ENCODE assay signal across 13 cellular contexts in the genomic region with DNA sequence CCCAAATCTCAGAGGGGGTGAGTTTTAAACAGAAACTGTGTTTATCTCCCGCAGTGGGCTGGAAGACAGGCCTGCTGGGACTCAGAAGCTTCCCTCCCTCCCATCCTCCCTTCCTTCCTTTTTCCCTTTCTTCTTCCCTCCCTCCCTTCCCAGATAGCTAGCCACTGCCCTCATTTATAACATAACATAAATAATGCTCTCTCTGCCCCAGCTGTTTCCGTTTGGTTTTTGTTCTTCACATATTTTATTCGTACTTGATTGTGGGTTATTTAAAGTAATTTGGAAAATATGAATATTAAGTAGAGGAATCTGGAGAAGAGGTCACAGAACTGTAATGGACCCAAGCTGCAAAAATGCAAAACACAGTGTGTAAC.
A peak's percentile ranks its signal among the peaks of the same experiment; 100 is the strongest.
DNase-seq lines count a peak whose midpoint lies in the region; ATAC-seq and TF ChIP-seq lines count a peak whose summit lies in the region.
"Had no signal": no experiment of that assay in that cellular context is flagged by ENCODE, and none has a peak within 500 bp of the region (broad histone marks: within the 10 kb centered on the region; RNA-seq: fewer than 3 reads in every experiment).

No MANE protein-coding gene starts in this region.

- H3K9me3 Mint-ChIP-seq in mesothelial cell of epicardium (no peaks in the 10 kb centered on the region), endodermal cell (no peaks in the 10 kb centered on the region)
- H3K9me3 Mint-ChIP-seq in effector memory CD8-positive, alpha-beta T cell, result no peaks in the 10 kb centered on the region
- H3K9me3 Mint-ChIP-seq: activated CD4-positive, alpha-beta memory T cell treated with anti-CD3 and anti-CD28 coated beads, Interleukin-2, amount 10 ng/mL, durations not matched to agents 7 days and 5 days; T-helper 1 cell treated with Interleukin-12 subunit alpha and Interleukin-12 subunit beta and Interleukin-4 antibody, amounts not matched to agents 30 μg/mL and 1 μg/mL, for 36 hours had no signal

- H3K4me2 ChIP-seq in Loucy (ENCODE audit: low read depth, low read length, poor library complexity, severe bottlenecking), result peak overlapping the region; percentile 66

- peaks cover 27% of the 10 kb centered on the region for H3K27me3 ChIP-seq in Loucy (ENCODE audit: insufficient read depth, low read length, poor library complexity, severe bottlenecking)
- no peaks in the 10 kb centered on the region for H3K27me3 ChIP-seq in tibial artery
- H3K27me3 ChIP-seq in endodermal cell (ENCODE audit: control insufficient read depth, insufficient read depth, low read length, poor library complexity, severe bottlenecking), result no peaks in the 10 kb centered on the region
- H3K27me3 ChIP-seq: pancreas had no signal

- no peak for ATAC-seq in effector memory CD8-positive, alpha-beta T cell (replicated peaks)

- no peaks in the 10 kb centered on the region for H3K36me3 ChIP-seq in Loucy (ENCODE audit: insufficient read depth, low read length)
- H3K36me3 ChIP-seq in tibial artery, result no peaks in the 10 kb centered on the region
- H3K36me3 ChIP-seq in endodermal cell (ENCODE audit: control insufficient read depth, insufficient read depth, low read length), result peaks cover 14% of the 10 kb centered on the region
- H3K36me3 ChIP-seq: pancreas had no signal

- H3K4me1 Mint-ChIP-seq in mesothelial cell of epicardium, result peaks cover 70% of the 10 kb centered on the region
- H3K4me1 Mint-ChIP-seq in effector memory CD8-positive, alpha-beta T cell (ENCODE audit: low read depth in 2 of 2), result peaks cover 0 to 4% of the 10 kb centered on the region in 2 donors
- H3K4me1 Mint-ChIP-seq in endodermal cell, result peaks cover 22% of the 10 kb centered on the region

- H2AFZ ChIP-seq in Loucy (ENCODE audit: low read length), result no peak overlapping the region

- H4K20me1 ChIP-seq in Loucy (ENCODE audit: insufficient read depth, low read length, poor library complexity, severe bottlenecking), result no peaks in the 10 kb centered on the region

- no peaks in the 10 kb centered on the region for H3F3A ChIP-seq in Loucy (ENCODE audit: low read depth)

- H3K4me1 ChIP-seq in Loucy (ENCODE audit: insufficient read depth, low read length, poor library complexity, severe bottlenecking) (peaks cover 37% of the 10 kb centered on the region), tibial artery (peaks cover 4 to 61% (median 27%) of the 10 kb centered on the region in 4 donors), endodermal cell (ENCODE audit: control insufficient read depth, insufficient read depth, low read length) (no peaks in the 10 kb centered on the region)

- H3K27me3 Mint-ChIP-seq in mesothelial cell of epicardium (ENCODE audit: low read depth) (no peaks in the 10 kb centered on the region), endodermal cell (ENCODE audit: insufficient read depth) (no peaks in the 10 kb centered on the region)
- peaks cover 61 to 76% of the 10 kb centered on the region in 2 donors for H3K27me3 Mint-ChIP-seq in effector memory CD8-positive, alpha-beta T cell

- H3K27ac ChIP-seq in caudate nucleus (ENCODE audit: low read depth, low read length) (peak overlapping the region; percentile 24), tibial artery (peak overlapping the region; percentile 43 to 51), endodermal cell (ENCODE audit: low read depth, low read length) (no peak overlapping the region)

- no peak for DNase-seq in caudate nucleus (lab: John Stamatoyannopoulos, UW)
- DNase-seq in mesothelial cell of epicardium (ENCODE audit: low spot score in 2 of 2, unreplicated experiment in 2 of 2), result no peak
- DNase-seq in tibial artery, result no peak
- DNase-seq in effector memory CD8-positive, alpha-beta T cell, result no peak
- DNase-seq in endodermal cell, result no peak
- DNase-seq in DMS153 treated with DMSO at 0.1 percent for 48 hours (lab: John Stamatoyannopoulos, UW; ENCODE audit: unreplicated experiment), result no peak
- DNase-seq: amniotic stem cell; NCI-H1092 treated with DMSO at 0.1 percent for 48 hours; NK-92 treated with Interleukin-12 subunit alpha and Interleukin-12 subunit beta, amount 100 ng/mL, for 24 hours; pancreas had no signal

- H3K36me3 Mint-ChIP-seq in mesothelial cell of epicardium (peaks cover 5% of the 10 kb centered on the region), endodermal cell (ENCODE audit: low read depth) (no peaks in the 10 kb centered on the region)
- H3K36me3 Mint-ChIP-seq in effector memory CD8-positive, alpha-beta T cell (ENCODE audit: insufficient read depth), result peaks cover 4% of the 10 kb centered on the region

- H3K27ac Mint-ChIP-seq in mesothelial cell of epicardium, result peak overlapping the region; percentile 95
- no peak overlapping the region for H3K27ac Mint-ChIP-seq in effector memory CD8-positive, alpha-beta T cell
- no peak overlapping the region for H3K27ac Mint-ChIP-seq in endodermal cell
- H3K27ac Mint-ChIP-seq: activated CD4-positive, alpha-beta memory T cell treated with anti-CD3 and anti-CD28 coated beads, Interleukin-2, amount 10 ng/mL, durations not matched to agents 7 days and 5 days had no signal

- WGBS in endodermal cell (ENCODE audit: insufficient coverage in 1 of 2, insufficient read length in 1 of 2), 2 experiments, result 86% methylated on average over 3 of the region's 3 CpGs; no CpG with 5 or more reads in 1 of the 2 experiments

- no peak overlapping the region for H3K9ac ChIP-seq in Loucy (ENCODE audit: low read depth, low read length, poor library complexity, severe bottlenecking)
- no peak overlapping the region for H3K9ac ChIP-seq in endodermal cell (ENCODE audit: extremely low read depth, low read length, poor library complexity, severe bottlenecking)

- H3K9me3 ChIP-seq in Loucy (ENCODE audit: insufficient read depth, low read depth, low read length), result no peaks in the 10 kb centered on the region
- no peaks in the 10 kb centered on the region for H3K9me3 ChIP-seq in tibial artery
- no peaks in the 10 kb centered on the region for H3K9me3 ChIP-seq in endodermal cell (ENCODE audit: control insufficient read depth, low read length)
- H3K9me3 ChIP-seq: pancreas had no signal

- H3K4me3 ChIP-seq in Loucy (ENCODE audit: low read length, poor library complexity, severe bottlenecking) (peak overlapping the region; percentile 51), tibial artery (peak overlapping the region; percentile 20 to 22), endodermal cell (ENCODE audit: low read length) (no peak overlapping the region)
- H3K4me3 ChIP-seq: pancreas had no signal

- H3K9me2 ChIP-seq in Loucy (replicated peaks; ENCODE audit: low read depth, low read length), result no peaks in the 10 kb centered on the region

- TF ChIP-seq CTCF in Loucy (conservative IDR thresholded peaks at IDR 0.05; ENCODE audit: low read length) (no peak), mesothelial cell of epicardium (IDR thresholded peaks at IDR 0.05; ENCODE audit: unreplicated experiment) (no peak), tibial artery (IDR thresholded peaks at IDR 0.05) (no peak), endodermal cell (conservative IDR thresholded peaks at IDR 0.05) (no peak)

- intact Hi-C loops in tibial artery (cut with DNase I; ENCODE audit: low total_unique reads), result loop anchor here (10.0 kb wide), 2 partner anchors 70 to 130 kb away; no protein-coding TSS in a partner anchor

- H3K4me3 Mint-ChIP-seq in mesothelial cell of epicardium (peak overlapping the region; percentile 38), endodermal cell (no peak overlapping the region)
- H3K4me3 Mint-ChIP-seq in effector memory CD8-positive, alpha-beta T cell, result no peak overlapping the region

- no peaks in the 10 kb centered on the region for H3K79me2 ChIP-seq in Loucy (ENCODE audit: insufficient read depth, low read length)
